In genomic region chr10:3737811-3738311, GRCh38 we compare ENCODE assay signal across 1 cellular context.
TF ChIP-seq lines count a peak whose summit lies in the region.

No MANE protein-coding gene starts in this region.

TF ChIP-seq in HepG2, 621 proteins besides CTCF, POLR2A, EP300 and RAD21:
- TF ChIP-seq, protein P1, sequence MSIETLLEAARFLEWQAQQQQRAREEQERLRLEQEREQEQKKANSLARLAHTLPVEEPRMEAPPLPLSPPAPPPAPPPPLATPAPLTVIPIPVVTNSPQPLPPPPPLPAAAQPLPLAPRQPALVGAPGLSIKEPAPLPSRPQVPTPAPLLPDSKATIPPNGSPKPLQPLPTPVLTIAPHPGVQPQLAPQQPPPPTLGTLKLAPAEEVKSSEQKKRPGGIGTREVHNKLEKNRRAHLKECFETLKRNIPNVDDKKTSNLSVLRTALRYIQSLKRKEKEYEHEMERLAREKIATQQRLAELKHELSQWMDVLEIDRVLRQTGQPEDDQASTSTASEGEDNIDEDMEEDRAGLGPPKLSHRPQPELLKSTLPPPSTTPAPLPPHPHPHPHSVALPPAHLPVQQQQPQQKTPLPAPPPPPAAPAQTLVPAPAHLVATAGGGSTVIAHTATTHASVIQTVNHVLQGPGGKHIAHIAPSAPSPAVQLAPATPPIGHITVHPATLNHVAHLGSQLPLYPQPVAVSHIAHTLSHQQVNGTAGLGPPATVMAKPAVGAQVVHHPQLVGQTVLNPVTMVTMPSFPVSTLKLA (IDR thresholded peaks at IDR 0.05), result no peak
- TF ChIP-seq FOXA1 (IDR thresholded peaks at IDR 0.05) (no peak), FOXA1 (CRISPR knock-in tag; IDR thresholded peaks at IDR 0.05) (no peak), TCF12 (IDR thresholded peaks at IDR 0.05) (no peak), TCF12 (CRISPR knock-in tag; IDR thresholded peaks at IDR 0.05) (no peak), AHR (CRISPR knock-in tag; IDR thresholded peaks at IDR 0.05) (no peak), SNAPC2 (CRISPR knock-in tag; IDR thresholded peaks at IDR 0.05) (no peak), AGO1 (IDR thresholded peaks at IDR 0.05; ENCODE audit: low read depth, low read length, poor library complexity, severe bottlenecking) (no peak), DZIP1 (CRISPR knock-in tag; IDR thresholded peaks at IDR 0.05) (no peak), ZNF792 (CRISPR knock-in tag; IDR thresholded peaks at IDR 0.05) (no peak), ZNF749 (CRISPR knock-in tag; IDR thresholded peaks at IDR 0.05; ENCODE audit: borderline replicate concordance) (no peak), RNF2 (conservative IDR thresholded peaks at IDR 0.05; ENCODE audit: low read depth) (no peak), NFRKB (IDR thresholded peaks at IDR 0.05) (no peak), THAP11 (CRISPR knock-in tag; IDR thresholded peaks at IDR 0.05) (no peak), KMT2A (CRISPR knock-in tag; IDR thresholded peaks at IDR 0.05) (no peak)
- TF ChIP-seq, protein P2, sequence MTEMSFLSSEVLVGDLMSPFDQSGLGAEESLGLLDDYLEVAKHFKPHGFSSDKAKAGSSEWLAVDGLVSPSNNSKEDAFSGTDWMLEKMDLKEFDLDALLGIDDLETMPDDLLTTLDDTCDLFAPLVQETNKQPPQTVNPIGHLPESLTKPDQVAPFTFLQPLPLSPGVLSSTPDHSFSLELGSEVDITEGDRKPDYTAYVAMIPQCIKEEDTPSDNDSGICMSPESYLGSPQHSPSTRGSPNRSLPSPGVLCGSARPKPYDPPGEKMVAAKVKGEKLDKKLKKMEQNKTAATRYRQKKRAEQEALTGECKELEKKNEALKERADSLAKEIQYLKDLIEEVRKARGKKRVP (CRISPR knock-in tag; IDR thresholded peaks at IDR 0.05), result no peak
- TF ChIP-seq, protein P3, sequence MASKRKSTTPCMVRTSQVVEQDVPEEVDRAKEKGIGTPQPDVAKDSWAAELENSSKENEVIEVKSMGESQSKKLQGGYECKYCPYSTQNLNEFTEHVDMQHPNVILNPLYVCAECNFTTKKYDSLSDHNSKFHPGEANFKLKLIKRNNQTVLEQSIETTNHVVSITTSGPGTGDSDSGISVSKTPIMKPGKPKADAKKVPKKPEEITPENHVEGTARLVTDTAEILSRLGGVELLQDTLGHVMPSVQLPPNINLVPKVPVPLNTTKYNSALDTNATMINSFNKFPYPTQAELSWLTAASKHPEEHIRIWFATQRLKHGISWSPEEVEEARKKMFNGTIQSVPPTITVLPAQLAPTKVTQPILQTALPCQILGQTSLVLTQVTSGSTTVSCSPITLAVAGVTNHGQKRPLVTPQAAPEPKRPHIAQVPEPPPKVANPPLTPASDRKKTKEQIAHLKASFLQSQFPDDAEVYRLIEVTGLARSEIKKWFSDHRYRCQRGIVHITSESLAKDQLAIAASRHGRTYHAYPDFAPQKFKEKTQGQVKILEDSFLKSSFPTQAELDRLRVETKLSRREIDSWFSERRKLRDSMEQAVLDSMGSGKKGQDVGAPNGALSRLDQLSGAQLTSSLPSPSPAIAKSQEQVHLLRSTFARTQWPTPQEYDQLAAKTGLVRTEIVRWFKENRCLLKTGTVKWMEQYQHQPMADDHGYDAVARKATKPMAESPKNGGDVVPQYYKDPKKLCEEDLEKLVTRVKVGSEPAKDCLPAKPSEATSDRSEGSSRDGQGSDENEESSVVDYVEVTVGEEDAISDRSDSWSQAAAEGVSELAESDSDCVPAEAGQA (IDR thresholded peaks at IDR 0.05; ENCODE audit: low read depth), result no peak
- TF ChIP-seq, protein P3 (CRISPR knock-in tag; IDR thresholded peaks at IDR 0.05; ENCODE audit: borderline replicate concordance), result no peak
